ENCODE assay signal across 1 cellular context in the genomic region with DNA sequence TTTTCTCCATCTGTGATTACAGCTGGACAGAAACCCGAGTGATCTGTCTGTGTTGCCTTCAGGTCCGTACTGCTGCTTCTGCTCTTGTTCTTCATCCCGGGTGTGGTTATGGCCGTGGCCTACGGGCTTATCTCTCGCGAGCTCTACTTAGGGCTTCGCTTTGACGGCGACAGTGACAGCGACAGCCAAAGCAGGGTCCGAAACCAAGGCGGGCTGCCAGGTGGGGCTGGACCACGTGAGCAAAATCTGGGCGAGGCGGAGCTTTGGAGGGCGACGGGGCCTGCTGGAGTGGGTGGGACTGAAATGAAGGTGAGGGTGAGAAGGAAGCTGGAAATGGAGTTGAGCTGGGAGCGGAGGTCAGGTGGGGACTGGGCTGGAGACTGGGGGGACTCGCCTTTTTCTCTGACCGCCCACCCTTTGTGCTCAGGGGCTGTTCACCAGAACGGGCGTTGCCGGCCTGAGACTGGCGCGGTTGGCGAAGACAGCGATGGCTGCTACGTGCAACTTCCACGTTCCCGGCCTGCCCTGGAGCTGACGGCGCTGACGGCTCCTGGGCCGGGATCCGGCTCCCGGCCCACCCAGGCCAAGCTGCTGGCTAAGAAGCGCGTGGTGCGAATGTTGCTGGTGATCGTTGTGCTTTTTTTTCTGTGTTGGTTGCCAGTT.
TF ChIP-seq lines count a peak whose summit lies in the region.

No MANE protein-coding gene starts in this region.

TF ChIP-seq in K562, 482 proteins besides CTCF, POLR2A, EP300 and RAD21:
- TF ChIP-seq ILF3 (IDR thresholded peaks at IDR 0.05; ENCODE audit: borderline replicate concordance) (no peak), ESRRA (IDR thresholded peaks at IDR 0.05; ENCODE audit: borderline replicate concordance, low read depth) (no peak), KLF13 (tag; IDR thresholded peaks at IDR 0.05; ENCODE audit: borderline replicate concordance, low read depth) (no peak)
- TF ChIP-seq, protein P1, sequence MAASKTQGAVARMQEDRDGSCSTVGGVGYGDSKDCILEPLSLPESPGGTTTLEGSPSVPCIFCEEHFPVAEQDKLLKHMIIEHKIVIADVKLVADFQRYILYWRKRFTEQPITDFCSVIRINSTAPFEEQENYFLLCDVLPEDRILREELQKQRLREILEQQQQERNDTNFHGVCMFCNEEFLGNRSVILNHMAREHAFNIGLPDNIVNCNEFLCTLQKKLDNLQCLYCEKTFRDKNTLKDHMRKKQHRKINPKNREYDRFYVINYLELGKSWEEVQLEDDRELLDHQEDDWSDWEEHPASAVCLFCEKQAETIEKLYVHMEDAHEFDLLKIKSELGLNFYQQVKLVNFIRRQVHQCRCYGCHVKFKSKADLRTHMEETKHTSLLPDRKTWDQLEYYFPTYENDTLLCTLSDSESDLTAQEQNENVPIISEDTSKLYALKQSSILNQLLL (CRISPR knock-in tag; IDR thresholded peaks at IDR 0.05; ENCODE audit: borderline replicate concordance), result no peak
